Comparison of ENCODE assay signal across 8 cellular contexts in the genomic region with DNA sequence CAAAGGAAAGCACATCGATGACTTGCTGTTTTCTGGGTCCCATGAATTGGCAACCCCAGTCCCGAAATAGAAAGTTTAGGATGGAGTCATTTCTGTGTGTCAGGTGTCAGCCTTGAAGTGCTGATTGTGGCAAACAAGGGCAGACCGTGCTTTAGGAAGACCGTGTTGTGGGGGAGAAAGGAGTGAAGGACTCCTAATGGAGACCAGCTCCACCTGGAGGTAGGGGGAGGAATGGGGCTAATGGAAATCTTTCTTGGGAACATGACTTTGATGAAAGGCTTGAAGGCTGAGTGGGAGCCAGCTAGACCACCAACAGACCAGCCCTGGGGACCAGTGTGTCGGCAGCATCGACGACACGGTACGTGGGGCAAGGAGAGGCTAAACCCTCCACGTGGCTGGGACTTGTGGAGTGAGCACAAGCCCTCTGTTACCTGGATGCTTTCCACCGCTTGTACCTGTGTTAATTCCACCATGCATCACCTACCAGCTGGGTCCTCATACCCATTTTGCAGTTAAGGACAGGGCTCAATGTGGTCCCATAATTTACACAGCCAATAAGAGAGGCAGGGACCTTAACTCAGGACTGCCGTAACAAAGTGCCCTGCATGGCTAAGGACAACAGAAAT.
DNase-seq lines count a peak whose midpoint lies in the region; ATAC-seq and TF ChIP-seq lines count a peak whose summit lies in the region.

No MANE protein-coding gene starts in this region.

- H3K4me1 Mint-ChIP-seq in WTC11 = peaks cover 4% of the 10 kb centered on the region

- H3K27ac Mint-ChIP-seq in WTC11 = no peak overlapping the region

- peak; percentile 85 for ATAC-seq in WTC11
- ATAC-seq in stimulated activated naive CD8-positive, alpha-beta T cell treated with anti-CD3 and anti-CD28 coated beads, Interleukin-15, Interleukin-2, amounts not matched to agents 100 U/mL and 50 U/mL, for 24 hours = no peak

- DNase-seq in ACHN = peak; percentile 56
- DNase-seq in HPDE6-E6E7 (ENCODE audit: extremely low spot score) = peak; percentile 73
- peak; percentile 52 for DNase-seq in WTC11 (ENCODE audit: low spot score)
- peak; percentile 62 for DNase-seq in islet precursor cell
- no peak for DNase-seq in Karpas-422
- no peak for DNase-seq in activated CD4-positive, alpha-beta T cell treated with anti-CD3 and anti-CD28 coated beads for 1 hour
- no peak for DNase-seq in GM20000 (ENCODE audit: low spot score)
- no peak for DNase-seq in stimulated activated naive CD8-positive, alpha-beta T cell treated with anti-CD3 and anti-CD28 coated beads, Interleukin-15, Interleukin-2, amounts not matched to agents 100 U/mL and 50 U/mL, for 24 hours

- no peak overlapping the region for H3K4me3 ChIP-seq in Karpas-422 (ENCODE audit: low read length)

- no peak overlapping the region for H3K4me2 ChIP-seq in Karpas-422 (ENCODE audit: low read depth, low read length, poor library complexity, severe bottlenecking)

- TF ChIP-seq CTCF in WTC11 (IDR thresholded peaks at IDR 0.05) = peak; percentile 54
- no peak for TF ChIP-seq CTCF in GM20000 (IDR thresholded peaks at IDR 0.05; ENCODE audit: extremely low read depth, missing control alignments)

- peaks cover 6% of the 10 kb centered on the region; the same call in 1 of the 2 replicates for H3K9me3 Mint-ChIP-seq in WTC11

- no peaks in the 10 kb centered on the region for H4K20me1 ChIP-seq in Karpas-422 (ENCODE audit: insufficient read depth, low read depth, low read length)

- H3K4me3 Mint-ChIP-seq in WTC11 = no peak overlapping the region

- peaks cover 27% of the 10 kb centered on the region for H3K36me3 Mint-ChIP-seq in WTC11

- POLR2A ChIA-PET in WTC11 (lab: Charles Lee) = interaction anchor here (0.6 kb wide), 1 partner anchor 324 kb away, joined by 3 read pairs; no protein-coding TSS in a partner anchor

- H3K9me2 ChIP-seq in Karpas-422 (replicated peaks; ENCODE audit: insufficient read depth, low read length) = no peaks in the 10 kb centered on the region

- no peaks in the 10 kb centered on the region for H3K79me2 ChIP-seq in Karpas-422 (ENCODE audit: low read length)

- H3K9ac ChIP-seq in Karpas-422 (ENCODE audit: low read length) = no peak overlapping the region

- no peaks in the 10 kb centered on the region for H3K27me3 ChIP-seq in Karpas-422 (ENCODE audit: low read length)

- no peak overlapping the region for H3K27ac ChIP-seq in Karpas-422 (ENCODE audit: low read length)

- H3K9me3 ChIP-seq in Karpas-422 (ENCODE audit: low read length) = no peaks in the 10 kb centered on the region

- in situ Hi-C loops in ACHN (cut with HindIII; ENCODE audit: low pct_ligation_motif_present, low pct_unique_long_range_greater_than_20kb, low sequenced_read_pairs) = no loop called here

- H3K36me3 ChIP-seq in Karpas-422 (ENCODE audit: insufficient read depth, low read length) = no peaks in the 10 kb centered on the region

- CTCF ChIA-PET in WTC11 (lab: Charles Lee) = interaction anchor here (0.6 to 2.6 kb wide), 10 partner anchors 8 to 508 kb away, joined by 3 to 14 read pairs (median 6); no protein-coding TSS in a partner anchor

- H3K27me3 Mint-ChIP-seq in WTC11 (ENCODE audit: low read depth) = no peaks in the 10 kb centered on the region

- no peak overlapping the region for H2AFZ ChIP-seq in Karpas-422 (ENCODE audit: low read length)

- H3K4me1 ChIP-seq in Karpas-422 (ENCODE audit: low read length) = no peaks in the 10 kb centered on the region

TF ChIP-seq in WTC11, 78 proteins besides CTCF, POLR2A, EP300 and RAD21:
- TF ChIP-seq, protein P1, sequence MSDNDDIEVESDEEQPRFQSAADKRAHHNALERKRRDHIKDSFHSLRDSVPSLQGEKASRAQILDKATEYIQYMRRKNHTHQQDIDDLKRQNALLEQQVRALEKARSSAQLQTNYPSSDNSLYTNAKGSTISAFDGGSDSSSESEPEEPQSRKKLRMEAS (CRISPR knock-in tag; IDR thresholded peaks at IDR 0.05) = no peak
- TF ChIP-seq PREB (CRISPR knock-in tag; IDR thresholded peaks at IDR 0.05; ENCODE audit: borderline replicate concordance) (no peak), ZNF396 (CRISPR knock-in tag; IDR thresholded peaks at IDR 0.05; ENCODE audit: borderline replicate concordance) (no peak), ETV6 (CRISPR knock-in tag; IDR thresholded peaks at IDR 0.05) (no peak), SMAD3 (CRISPR knock-in tag; IDR thresholded peaks at IDR 0.05; ENCODE audit: borderline replicate concordance) (no peak), ZNF425 (CRISPR knock-in tag; conservative IDR thresholded peaks at IDR 0.05) (no peak), FOXK1 (CRISPR knock-in tag; IDR thresholded peaks at IDR 0.05) (no peak)
- TF ChIP-seq, protein P2, sequence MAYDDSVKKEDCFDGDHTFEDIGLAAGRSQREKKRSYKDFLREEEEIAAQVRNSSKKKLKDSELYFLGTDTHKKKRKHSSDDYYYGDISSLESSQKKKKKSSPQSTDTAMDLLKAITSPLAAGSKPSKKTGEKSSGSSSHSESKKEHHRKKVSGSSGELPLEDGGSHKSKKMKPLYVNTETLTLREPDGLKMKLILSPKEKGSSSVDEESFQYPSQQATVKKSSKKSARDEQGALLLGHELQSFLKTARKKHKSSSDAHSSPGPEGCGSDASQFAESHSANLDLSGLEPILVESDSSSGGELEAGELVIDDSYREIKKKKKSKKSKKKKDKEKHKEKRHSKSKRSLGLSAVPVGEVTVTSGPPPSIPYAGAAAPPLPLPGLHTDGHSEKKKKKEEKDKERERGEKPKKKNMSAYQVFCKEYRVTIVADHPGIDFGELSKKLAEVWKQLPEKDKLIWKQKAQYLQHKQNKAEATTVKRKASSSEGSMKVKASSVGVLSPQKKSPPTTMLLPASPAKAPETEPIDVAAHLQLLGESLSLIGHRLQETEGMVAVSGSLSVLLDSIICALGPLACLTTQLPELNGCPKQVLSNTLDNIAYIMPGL (CRISPR knock-in tag; IDR thresholded peaks at IDR 0.05) = no peak
- TF ChIP-seq, protein P3, sequence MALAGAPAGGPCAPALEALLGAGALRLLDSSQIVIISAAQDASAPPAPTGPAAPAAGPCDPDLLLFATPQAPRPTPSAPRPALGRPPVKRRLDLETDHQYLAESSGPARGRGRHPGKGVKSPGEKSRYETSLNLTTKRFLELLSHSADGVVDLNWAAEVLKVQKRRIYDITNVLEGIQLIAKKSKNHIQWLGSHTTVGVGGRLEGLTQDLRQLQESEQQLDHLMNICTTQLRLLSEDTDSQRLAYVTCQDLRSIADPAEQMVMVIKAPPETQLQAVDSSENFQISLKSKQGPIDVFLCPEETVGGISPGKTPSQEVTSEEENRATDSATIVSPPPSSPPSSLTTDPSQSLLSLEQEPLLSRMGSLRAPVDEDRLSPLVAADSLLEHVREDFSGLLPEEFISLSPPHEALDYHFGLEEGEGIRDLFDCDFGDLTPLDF (CRISPR knock-in tag; IDR thresholded peaks at IDR 0.05) = no peak
TF ChIP-seq in WTC11: peak in this region for 0.

Comparison
In these comparisons a context has a peak if more than half of its experiments do, and no peak if none do; other contexts are left out.
1. DNase-seq: peak in ACHN (single experiment), HPDE6-E6E7 (single experiment), WTC11 (single experiment) and islet precursor cell (single experiment); none in Karpas-422 (single experiment), activated CD4-positive, alpha-beta T cell treated with anti-CD3 and anti-CD28 coated beads for 1 hour (single experiment), GM20000 (single experiment) and stimulated activated naive CD8-positive, alpha-beta T cell treated with anti-CD3 and anti-CD28 coated beads, Interleukin-15, Interleukin-2, amounts not matched to agents 100 U/mL and 50 U/mL, for 24 hours (single experiment).